8 cellular contexts compared by ENCODE assay signal in the genomic region with DNA sequence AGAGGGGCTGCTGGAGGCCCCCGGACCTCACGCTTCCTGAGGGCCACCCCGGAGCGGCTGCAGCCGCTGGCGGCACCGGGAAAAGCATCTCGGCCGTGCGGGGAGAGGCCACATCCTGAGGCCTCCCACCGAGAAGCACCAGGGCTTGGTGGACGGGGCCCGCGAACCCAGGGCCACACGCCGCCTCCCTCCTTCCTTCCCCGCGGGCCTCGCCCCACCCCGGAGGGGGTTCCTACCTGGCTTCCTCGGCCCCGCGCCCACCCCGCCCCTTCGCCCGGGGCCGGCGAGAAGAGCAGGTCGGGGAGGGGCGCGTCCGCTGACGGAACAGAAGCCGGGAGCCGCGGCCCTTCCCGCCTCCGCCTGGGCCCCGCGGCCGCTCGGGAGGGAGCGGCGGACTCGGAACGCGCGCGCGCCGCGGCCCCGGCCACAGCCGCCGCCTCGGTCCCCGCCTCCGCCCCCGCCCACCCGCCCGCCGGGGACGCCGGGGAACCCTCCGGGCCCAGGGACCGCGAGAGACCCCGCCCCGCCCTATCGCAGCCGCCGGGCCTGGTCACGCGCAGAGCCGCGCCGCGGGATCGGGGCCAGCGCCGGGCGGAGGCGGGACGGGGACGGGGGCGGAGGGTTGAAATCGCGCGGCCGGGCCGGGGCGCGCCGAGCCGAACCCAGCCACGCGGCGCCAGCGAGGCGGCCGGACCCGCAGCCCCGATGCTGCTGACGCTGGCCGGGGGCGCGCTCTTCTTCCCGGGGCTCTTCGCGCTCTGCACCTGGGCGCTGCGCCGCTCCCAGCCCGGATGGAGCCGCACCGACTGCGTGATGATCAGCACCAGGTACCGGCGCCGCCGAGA. TPM values are rescaled to one million over a fixed set of nuclear protein-coding genes. Genes with fewer than 3 reads are reported as not detected.
DNase-seq lines count a peak whose midpoint lies in the region; ATAC-seq, FAIRE-seq and TF ChIP-seq lines count a peak whose summit lies in the region.

A gene (plus strand): TSS at position 654 of the 845 bp plus-strand sequence. CDS start 52 bp downstream, at position 706.

- POLR2A ChIA-PET in BJ (lab: Charles Lee): no interaction called here

- peak within 1 kb of the TSS; percentile 75 for H3K4me3 ChIP-seq in BJ (ENCODE audit: low read depth, low read length)
- H3K4me3 ChIP-seq in HUES6 (ENCODE audit: low read depth, low read length): peak within 1 kb of the TSS; percentile 79
- H3K4me3 ChIP-seq in mammary epithelial cell (replicated peaks in 1 of 3; ENCODE audit: insufficient read depth in 1 of 3, low read depth in 2 of 3, low read length in 3 of 3): peak within 1 kb of the TSS; percentile 55 to 85 (median 79)
- peak within 1 kb of the TSS; percentile 84 for H3K4me3 ChIP-seq in iPS-18c (ENCODE audit: insufficient read depth, low read depth, low read length)
- H3K4me3 ChIP-seq in gastrocnemius medialis: peak within 1 kb of the TSS; percentile 67 to 77 (median 74)

- H2AFZ ChIP-seq in mammary epithelial cell (ENCODE audit: low read depth, low read length): peak within 1 kb of the TSS; percentile 80

- CTCF ChIA-PET in BJ (lab: Yijun Ruan, JAX): no interaction called here
- CTCF ChIA-PET in mammary epithelial cell (lab: Charles Lee; ENCODE audit: low non-redundant PET): interaction anchor here (0.6 kb wide), 1 partner anchor 27 kb away, joined by 4 read pairs; no protein-coding TSS in a partner anchor

- dilution Hi-C loops in mammary epithelial cell (cut with HindIII; ENCODE audit: low sequenced_read_pairs): no loop called here

- H3K4me1 ChIP-seq in HUES6 (ENCODE audit: control insufficient read depth, insufficient read depth, low read length) (peaks cover 12% of the 10 kb centered on the region), mammary epithelial cell (ENCODE audit: insufficient read depth, low read length) (peaks cover 43% of the 10 kb centered on the region), gastrocnemius medialis (peaks cover 9 to 12% of the 10 kb centered on the region in 2 donors)

- no peaks in the 10 kb centered on the region for H4K20me1 ChIP-seq in mammary epithelial cell (ENCODE audit: insufficient read depth, low read length)

- intact Hi-C loops in mammary epithelial cell (cut with micrococcal nuclease) (loop anchor here (5.0 kb wide), 1 partner anchor 250 kb away; no protein-coding TSS in a partner anchor), gastrocnemius medialis (cut with DNase I; ENCODE audit: low total_unique reads) (loop anchor here (5.0 kb wide), 1 partner anchor 245 kb away; a partner anchor contains a TSS)

- ATAC-seq in gastrocnemius medialis (peak; percentile 65 to 72), GM18870 (IDR thresholded peaks at IDR 0.05; ENCODE audit: unreplicated experiment) (no peak)

- BruUV-seq in mammary epithelial cell (replicated peaks; lab: Mats Ljungman, UMichigan): no TSS peak

- DNase-seq in BJ (ENCODE audit: low read depth) (no peak), GM19239 (ENCODE audit: insufficient read length, low spot score) (peak; percentile 68), T1000 (lab: John Stamatoyannopoulos, UW) (peak; percentile 37), mammary epithelial cell (peak; percentile 75), gastrocnemius medialis (peak; percentile 40 to 45)

- peak in 1 of 2 donors; percentile 37 for TF ChIP-seq POLR2A in gastrocnemius medialis (IDR thresholded peaks at IDR 0.05)

- peaks cover 2% of the 10 kb centered on the region; the same call in 1 of the 2 replicates for H3K36me3 ChIP-seq in BJ (ENCODE audit: control insufficient read depth, insufficient read depth, low read length)
- peaks cover 22% of the 10 kb centered on the region for H3K36me3 ChIP-seq in HUES6 (ENCODE audit: control insufficient read depth, insufficient read depth, low read length)
- H3K36me3 ChIP-seq in mammary epithelial cell (ENCODE audit: insufficient read depth, low read length): peaks cover 2% of the 10 kb centered on the region
- H3K36me3 ChIP-seq in gastrocnemius medialis: no peaks in the 10 kb centered on the region

- H3K9me3 ChIP-seq in HUES6 (ENCODE audit: control insufficient read depth, insufficient read depth, low read depth, low read length) (no peaks in the 10 kb centered on the region), mammary epithelial cell (replicated peaks; ENCODE audit: insufficient read depth, low read length) (no peaks in the 10 kb centered on the region), iPS-18c (ENCODE audit: control insufficient read depth, insufficient read depth, low read length) (peaks cover 2% of the 10 kb centered on the region), gastrocnemius medialis (no peaks in the 10 kb centered on the region)

- 4% methylated on average over 13 of the region's 121 CpGs for WGBS in mammary epithelial cell (ENCODE audit: low coverage, missing lambda C conversion rate)

- peaks cover 60% of the 10 kb centered on the region for H3K79me2 ChIP-seq in mammary epithelial cell (ENCODE audit: insufficient read depth, low read length)

- peak within 1 kb of the TSS; percentile 81 for H3K4me2 ChIP-seq in mammary epithelial cell (ENCODE audit: insufficient read depth, low read depth, low read length)

- in situ Hi-C loops in mammary epithelial cell (cut with MboI; ENCODE audit: low sequenced_read_pairs in 2 of 2): no loop called here
- in situ Hi-C loops in gastrocnemius medialis (cut with MboI; ENCODE audit: low sequenced_read_pairs in 4 of 4): no loop called here

- FAIRE-seq in GM19239 (lab: Jason Lieb, UNC): no peak

- TF ChIP-seq CTCF in BJ (IDR thresholded peaks at IDR 0.05; ENCODE audit: insufficient read depth, low read depth, low read length) (no peak), mammary epithelial cell (conservative IDR thresholded peaks at IDR 0.05 in 1 of 2, IDR thresholded peaks at IDR 0.05 in 1 of 2; ENCODE audit: extremely low read depth in 1 of 2, insufficient read depth in 1 of 2, low read depth in 1 of 2, low read length in 2 of 2) (no peak), gastrocnemius medialis (IDR thresholded peaks at IDR 0.05 in 4 of 5, conservative IDR thresholded peaks at IDR 0.05 in 1 of 5) (no peak)

- H3K27ac ChIP-seq in HUES6 (ENCODE audit: low read depth, low read length) (peak within 1 kb of the TSS; percentile 58; the same call in 1 of the 2 replicates), mammary epithelial cell (ENCODE audit: insufficient read depth, low read depth, low read length) (peak within 1 kb of the TSS; percentile 98), gastrocnemius medialis (peak within 1 kb of the TSS; percentile 56 to 71 (median 66))

- H3K9ac ChIP-seq in HUES6 (ENCODE audit: low read length) (peak within 1 kb of the TSS; percentile 79), mammary epithelial cell (ENCODE audit: insufficient read depth, low read length) (peak within 1 kb of the TSS; percentile 60)

- H3K27me3 ChIP-seq in BJ (ENCODE audit: control insufficient read depth, insufficient read depth, low read length): no peaks in the 10 kb centered on the region
- H3K27me3 ChIP-seq in HUES6 (ENCODE audit: control insufficient read depth, insufficient read depth, low read length): peaks cover 14% of the 10 kb centered on the region; the same call in 1 of the 2 replicates
- no peaks in the 10 kb centered on the region for H3K27me3 ChIP-seq in mammary epithelial cell (ENCODE audit: insufficient read depth, low read length)
- no peaks in the 10 kb centered on the region for H3K27me3 ChIP-seq in gastrocnemius medialis

RNA-seq across cellular contexts. Expression of the gene that starts here (rescaled TPM):
- polyA plus RNA-seq in BJ (2011; rRNA removed) (37.7 and 45.8 TPM in 2 replicates), mammary epithelial cell (62.5 TPM)
- polyA minus RNA-seq in BJ (2011; rRNA and poly(A)+ RNA removed): 30.2 and 54.2 TPM in 2 replicates
- total RNA-seq in mammary epithelial cell (10 to 100 TPM; 24.2 to 41.1 TPM), gastrocnemius medialis (1 to 10 TPM in 2 of 4 donors, under 1 TPM in 2; 0.39 to 1.4 (median 0.86) TPM)
- 86.8 TPM for polyA minus RNA-seq in mammary epithelial cell

Comparison
In these comparisons a context has a peak if more than half of its experiments do, and no peak if none do; other contexts are left out.
1. RNA of the gene that starts here (total RNA-seq): 24.2 to 41.1 TPM in mammary epithelial cell; 0.39 to 1.4 TPM in gastrocnemius medialis; every median in the first group is over 10 times any median in the second.
2. Peak in every context shown above with its lines, with median percentiles within 50 percentile points of each other: H3K4me3 ChIP-seq and H3K27ac ChIP-seq.